In genomic region chr10:80755893-80756292, GRCh38 we compare ENCODE assay signal across 34 cellular contexts.
"Had no signal": no experiment of that assay in that cellular context is flagged by ENCODE, and none has a peak within 500 bp of the region (broad histone marks: within the 10 kb centered on the region; RNA-seq: fewer than 3 reads in every experiment).

No MANE protein-coding gene starts in this region.

- ATAC-seq: activated naive CD4-positive, alpha-beta T cell treated with anti-CD3 and anti-CD28 coated beads, Interleukin-2, amount 50 U/mL, for 72 hours; activated naive CD8-positive, alpha-beta T cell treated with anti-CD3 and anti-CD28 coated beads, Interleukin-2, amount 50 U/mL, for 24 hours; activated T-cell treated with anti-CD3 and anti-CD28 coated beads, Interleukin-2, amount 50 U/mL, for 4 hours; activated T-cell treated with anti-CD3 and anti-CD28 coated beads, Interleukin-2, amount 50 U/mL, for 72 hours; activated T-helper 17 cell treated with anti-CD3 and anti-CD28 coated beads, Interleukin-2, amount 50 U/mL, for 72 hours; body of pancreas had no signal

- H3K4me1 ChIP-seq: adrenal gland, ascending aorta, body of pancreas, breast epithelium had no signal

- H3K36me3 ChIP-seq: adrenal gland, ascending aorta, brain microvascular endothelial cell, breast epithelium, cardiac muscle cell had no signal

- H3K27me3 ChIP-seq: adrenal gland, ascending aorta, body of pancreas, brain microvascular endothelial cell, breast epithelium, cardiac muscle cell had no signal

- H3K4me3 ChIP-seq: adrenal gland, ascending aorta, body of pancreas, breast epithelium, cardiac muscle cell had no signal

- H3K9me3 ChIP-seq: adrenal gland, ascending aorta, body of pancreas, breast epithelium had no signal

- FAIRE-seq: astrocyte, bronchial epithelial cell had no signal

- DNase-seq: activated effector memory CD4-positive, alpha-beta T cell treated with anti-CD3 and anti-CD28 coated beads, Interleukin-2, amount 50 U/mL, for 16 hours; activated effector memory CD4-positive, alpha-beta T cell treated with Interleukin-2 at 50 U/mL for 16 hours; activated gamma-delta T cell; activated gamma-delta T cell treated with Interleukin-2 at 50 U/mL for 16 hours; activated naive CD4-positive, alpha-beta T cell; activated naive CD4-positive, alpha-beta T cell treated with anti-CD3 and anti-CD28 coated beads for 36 hours; activated naive CD4-positive, alpha-beta T cell treated with anti-CD3 and anti-CD28 coated beads, Interleukin-2, amount 10 ng/mL, durations not matched to agents 7 days and 5 days; activated naive CD4-positive, alpha-beta T cell treated with anti-CD3 and anti-CD28 coated beads, Interleukin-2, amount 50 U/mL, for 16 hours; activated naive CD4-positive, alpha-beta T cell treated with Interleukin-2 at 50 U/mL for 16 hours; activated naive CD8-positive, alpha-beta T cell treated with anti-CD3 and anti-CD28 coated beads for 36 hours; activated naive CD8-positive, alpha-beta T cell treated with anti-CD3 and anti-CD28 coated beads, Interleukin-2, amount 10 ng/mL, durations not matched to agents 7 days and 5 days; activated naive CD8-positive, alpha-beta T cell treated with anti-CD3 and anti-CD28 coated beads, Interleukin-2, amount 50 U/mL, for 24 hours; activated T-cell treated with anti-CD3 and anti-CD28 coated beads, Interleukin-2, amount 50 U/mL, for 1 hour; activated T-cell treated with anti-CD3 and anti-CD28 coated beads, Interleukin-2, amount 50 U/mL, for 24 hours; activated T-cell treated with anti-CD3 and anti-CD28 coated beads, Interleukin-2, amount 50 U/mL, for 4 hours; activated T-cell treated with anti-CD3 and anti-CD28 coated beads, Interleukin-2, amount 50 U/mL, for 48 hours; activated T-cell treated with anti-CD3 and anti-CD28 coated beads, Interleukin-2, amount 50 U/mL, for 72 hours; adrenal gland; amniotic stem cell; amygdala; anterior cingulate cortex; aorta; body of pancreas; brain microvascular endothelial cell; caudate nucleus; central memory CD4-positive, alpha-beta T cell; cerebellar nuclear complex had no signal

- H3K27ac ChIP-seq: adrenal gland, ascending aorta, body of pancreas, brain microvascular endothelial cell, breast epithelium, cardiac muscle cell had no signal
